23 cellular contexts compared by ENCODE assay signal in genomic region chr2:46226620-46227019, GRCh38.
"Had no signal": no experiment of that assay in that cellular context is flagged by ENCODE, and none has a peak within 500 bp of the region (broad histone marks: within the 10 kb centered on the region; RNA-seq: fewer than 3 reads in every experiment).

No MANE protein-coding gene starts in this region.

- H3K4me3 Mint-ChIP-seq: activated naive CD4-positive, alpha-beta T cell treated with anti-CD3 and anti-CD28 coated beads, Interleukin-2, amount 10 ng/mL, durations not matched to agents 7 days and 5 days; effector memory CD8-positive, alpha-beta T cell; nephron had no signal

- H3K9me3 Mint-ChIP-seq: effector memory CD8-positive, alpha-beta T cell had no signal

- H3K9me3 ChIP-seq: gastroesophageal sphincter, spleen, testis, transverse colon had no signal

- H3K27ac ChIP-seq: brain microvascular endothelial cell, gastroesophageal sphincter, spleen, testis, transverse colon, WERI-Rb-1 had no signal

- ATAC-seq: effector memory CD8-positive, alpha-beta T cell; gastroesophageal sphincter; left cardiac atrium; left ventricle myocardium superior; right cardiac atrium had no signal

- H3K4me1 Mint-ChIP-seq: nephron had no signal

- H3K4me1 ChIP-seq: testis had no signal

- H3K36me3 ChIP-seq: brain microvascular endothelial cell, gastroesophageal sphincter, spleen, transverse colon, WERI-Rb-1 had no signal

- H3K27ac Mint-ChIP-seq: activated naive CD4-positive, alpha-beta T cell treated with anti-CD3 and anti-CD28 coated beads, Interleukin-2, amount 10 ng/mL, durations not matched to agents 7 days and 5 days; nephron had no signal

- H3K27me3 ChIP-seq: brain microvascular endothelial cell, gastroesophageal sphincter, spleen, testis, transverse colon had no signal

- H3K4me3 ChIP-seq: gastroesophageal sphincter, spleen, testis, transverse colon had no signal

- DNase-seq: activated CD4-positive, alpha-beta T cell treated with anti-CD3 and anti-CD28 coated beads for 1 hour; activated CD8-positive, alpha-beta memory T cell treated with anti-CD3 and anti-CD28 coated beads for 24 hours; activated CD8-positive, alpha-beta memory T cell treated with anti-CD3 and anti-CD28 coated beads, Interleukin-2, amount 50 U/mL, for 4 hours; activated effector memory CD4-positive, alpha-beta T cell treated with anti-CD3 and anti-CD28 coated beads, Interleukin-2, amount 50 U/mL, for 16 hours; activated naive CD4-positive, alpha-beta T cell treated with anti-CD3 and anti-CD28 coated beads, Interleukin-2, amount 10 ng/mL, durations not matched to agents 7 days and 5 days; activated T-cell treated with anti-CD3 and anti-CD28 coated beads, Interleukin-2, amount 50 U/mL, for 72 hours; amniotic stem cell; brain microvascular endothelial cell; cortex of kidney; effector memory CD8-positive, alpha-beta T cell; hippocampal formation; left cardiac atrium; left ventricle myocardium superior; posterior cingulate gyrus; right cardiac atrium; spleen; stimulated activated naive CD4-positive, alpha-beta T cell treated with Interleukin-2 at 50 U/mL for 16 hours; T-helper 9 cell; testis; transverse colon; WERI-Rb-1 had no signal
